ENCODE assay signal across 1 cellular context in genomic region chr7:34673066-34673465, GRCh38.
TF ChIP-seq lines count a peak whose summit lies in the region.

No MANE protein-coding gene starts in this region.

TF ChIP-seq in HepG2, 621 proteins besides CTCF, POLR2A, EP300 and RAD21:
- TF ChIP-seq ZSCAN22 (CRISPR knock-in tag; IDR thresholded peaks at IDR 0.05) (peak; percentile 91), ATF4 (CRISPR knock-in tag; IDR thresholded peaks at IDR 0.05) (no peak), RFX5 (IDR thresholded peaks at IDR 0.05; ENCODE audit: low read depth, low read length) (no peak)
